11 cellular contexts compared by ENCODE assay signal in genomic region chr6:13769655-13770053, GRCh38. TPM values are rescaled to one million over a fixed set of nuclear protein-coding genes. Genes with fewer than 3 reads are reported as not detected.
A peak's percentile ranks its signal among the peaks of the same experiment; 100 is the strongest.
DNase-seq lines count a peak whose midpoint lies in the region; ATAC-seq and TF ChIP-seq lines count a peak whose summit lies in the region.
"Had no signal": no experiment of that assay in that cellular context is flagged by ENCODE, and none has a peak within 500 bp of the region (broad histone marks: within the 10 kb centered on the region; RNA-seq: fewer than 3 reads in every experiment).

No MANE protein-coding gene starts in this region.

- ATAC-seq in GM18519 (IDR thresholded peaks at IDR 0.05; ENCODE audit: low FRiP score, unreplicated experiment): no peak
- no peak for ATAC-seq in natural killer cell treated with Interleukin-12 subunit alpha and Interleukin-12 subunit beta and Interleukin-15 and Interleukin-18, amount 100 ng/mL, for 72 hours

- H3K27ac Mint-ChIP-seq in natural killer cell treated with Interleukin-12 subunit alpha and Interleukin-12 subunit beta and Interleukin-15 and Interleukin-18, amount 100 ng/mL, for 72 hours: no peak overlapping the region

- H3K9me2 ChIP-seq in OCI-LY1 (ENCODE audit: low read depth, low read length): no peaks in the 10 kb centered on the region

- WGBS in esophagus muscularis mucosa: 92% methylated on average over 19 of the region's 27 CpGs

- TF ChIP-seq EP300 in esophagus muscularis mucosa (IDR thresholded peaks at IDR 0.05): no peak

- H3K9me3 ChIP-seq in OCI-LY1 (ENCODE audit: low read length) (no peaks in the 10 kb centered on the region), esophagus muscularis mucosa (no peaks in the 10 kb centered on the region), tibial artery (no peaks in the 10 kb centered on the region)
- H3K9me3 ChIP-seq: left ventricle myocardium inferior had no signal

- TF ChIP-seq POLR2A in esophagus muscularis mucosa (IDR thresholded peaks at IDR 0.05; ENCODE audit: low read depth): no peak

- H3K36me3 Mint-ChIP-seq in natural killer cell treated with Interleukin-12 subunit alpha and Interleukin-12 subunit beta and Interleukin-15 and Interleukin-18, amount 100 ng/mL, for 72 hours: no peaks in the 10 kb centered on the region

- H3K9me3 Mint-ChIP-seq in natural killer cell treated with Interleukin-12 subunit alpha and Interleukin-12 subunit beta and Interleukin-15 and Interleukin-18, amount 100 ng/mL, for 72 hours: no peaks in the 10 kb centered on the region
- H3K9me3 Mint-ChIP-seq: central memory CD8-positive, alpha-beta T cell had no signal

- no peaks in the 10 kb centered on the region for H3K79me2 ChIP-seq in OCI-LY1 (ENCODE audit: insufficient read depth, low read length)

- peaks cover 0 to 6% of the 10 kb centered on the region in 2 donors for H3K27me3 Mint-ChIP-seq in natural killer cell treated with Interleukin-12 subunit alpha and Interleukin-12 subunit beta and Interleukin-15 and Interleukin-18, amount 100 ng/mL, for 72 hours
- H3K27me3 Mint-ChIP-seq: central memory CD8-positive, alpha-beta T cell had no signal

- TF ChIP-seq CTCF in OCI-LY1 (IDR thresholded peaks at IDR 0.05; ENCODE audit: low read length) (0 out of 2 replicates have a peak, but pooled peaks have one; percentile 22), esophagus muscularis mucosa (IDR thresholded peaks at IDR 0.05) (peak in 2 of 3 experiments; percentile 7 to 31), tibial artery (IDR thresholded peaks at IDR 0.05) (peak in 1 of 2 experiments; percentile 5)

- no peaks in the 10 kb centered on the region for H4K20me1 ChIP-seq in OCI-LY1 (ENCODE audit: insufficient read depth, low read length)

- H3K27me3 ChIP-seq in OCI-LY1 (ENCODE audit: insufficient read depth, low read length) (no peaks in the 10 kb centered on the region), esophagus muscularis mucosa (no peaks in the 10 kb centered on the region), tibial artery (no peaks in the 10 kb centered on the region)

- H3F3A ChIP-seq in OCI-LY1 (ENCODE audit: insufficient read depth, low read length): no peaks in the 10 kb centered on the region

- H3K4me3 ChIP-seq in OCI-LY1 (ENCODE audit: low read depth, low read length, poor library complexity, severe bottlenecking): no peak overlapping the region
- H3K4me3 ChIP-seq in esophagus muscularis mucosa: no peak overlapping the region
- no peak overlapping the region for H3K4me3 ChIP-seq in tibial artery
- H3K4me3 ChIP-seq: left ventricle myocardium inferior had no signal

- H2AFZ ChIP-seq in OCI-LY1 (ENCODE audit: low read length): no peak overlapping the region

- H3K27ac ChIP-seq in OCI-LY1 (ENCODE audit: low read depth, low read length, poor library complexity, severe bottlenecking) (no peak overlapping the region), esophagus muscularis mucosa (replicated peaks in 1 of 4) (no peak overlapping the region), tibial artery (no peak overlapping the region)
- H3K27ac ChIP-seq: left ventricle myocardium inferior had no signal

- H3K4me3 Mint-ChIP-seq in natural killer cell treated with Interleukin-12 subunit alpha and Interleukin-12 subunit beta and Interleukin-15 and Interleukin-18, amount 100 ng/mL, for 72 hours: no peak overlapping the region
- H3K4me3 Mint-ChIP-seq: central memory CD8-positive, alpha-beta T cell had no signal

- no peak overlapping the region for H3K4me2 ChIP-seq in OCI-LY1 (ENCODE audit: low read length)

- H3K36me3 ChIP-seq in OCI-LY1 (ENCODE audit: insufficient read depth, low read length): no peaks in the 10 kb centered on the region
- no peaks in the 10 kb centered on the region for H3K36me3 ChIP-seq in esophagus muscularis mucosa
- no peaks in the 10 kb centered on the region for H3K36me3 ChIP-seq in tibial artery
- H3K36me3 ChIP-seq: left ventricle myocardium inferior had no signal

- peaks cover 20% of the 10 kb centered on the region in 2 donors for H3K4me1 Mint-ChIP-seq in natural killer cell treated with Interleukin-12 subunit alpha and Interleukin-12 subunit beta and Interleukin-15 and Interleukin-18, amount 100 ng/mL, for 72 hours (ENCODE audit: low read depth in 2 of 2)

- DNase-seq in activated T-cell treated with anti-CD3 and anti-CD28 coated beads for 1 hour (ENCODE audit: low read depth) (peak; percentile 9), activated T-cell treated with anti-CD3 and anti-CD28 coated beads for 4 hours (no peak), esophagus muscularis mucosa (ENCODE audit: extremely low spot score) (no peak), tibial artery (no peak)
- DNase-seq in stimulated activated CD8-positive, alpha-beta memory T cell treated with anti-CD3 and anti-CD28 coated beads, Interleukin-15, amount 100 ng/mL, for 1 hour (ENCODE audit: low read depth): peak; percentile 4
- no peak for DNase-seq in natural killer cell treated with Interleukin-12 subunit alpha and Interleukin-12 subunit beta and Interleukin-15 and Interleukin-18, amount 100 ng/mL, for 72 hours (ENCODE audit: low spot score)
- DNase-seq: left ventricle myocardium inferior, NCI-H1930 had no signal

- H3K4me1 ChIP-seq in OCI-LY1 (ENCODE audit: insufficient read depth, low read length, severe bottlenecking) (peaks cover 10% of the 10 kb centered on the region), esophagus muscularis mucosa (peaks cover 15 to 23% (median 17%) of the 10 kb centered on the region in 4 donors), tibial artery (peaks cover 0 to 22% (median 7%) of the 10 kb centered on the region in 4 donors)

- H3K9ac ChIP-seq in OCI-LY1 (ENCODE audit: low read length): no peak overlapping the region

- intact Hi-C loops in esophagus muscularis mucosa (cut with DNase I): no loop called here
- intact Hi-C loops in tibial artery (cut with DNase I; ENCODE audit: low total_unique reads): loop anchor here (5.0 to 10.0 kb wide), 2 partner anchors 55 to 157 kb away; partner anchors contain the start of gene RANBP9

RNA-seq across cellular contexts. Expression of gene MCUR1, which starts 44.7 kb away (rescaled TPM):
- total RNA-seq in esophagus muscularis mucosa: 10 to 100 TPM in 3 of 4 donors, 1 to 10 TPM in 1; 7.8 to 19.1 (median 17.9) TPM
- total RNA-seq in natural killer cell treated with Interleukin-12 subunit alpha and Interleukin-12 subunit beta and Interleukin-15 and Interleukin-18, amount 100 ng/mL, for 72 hours: 10 to 100 TPM; 23.4 to 42.9 TPM

RNA-seq across cellular contexts. Expression of gene RANBP9, which starts 58.0 kb away (rescaled TPM):
- 10 to 100 TPM; 29.3 to 57.1 (median 42.4) TPM for total RNA-seq in esophagus muscularis mucosa
- 10 to 100 TPM; 49.2 to 61.1 TPM for total RNA-seq in natural killer cell treated with Interleukin-12 subunit alpha and Interleukin-12 subunit beta and Interleukin-15 and Interleukin-18, amount 100 ng/mL, for 72 hours

Comparison
In these comparisons a context has a peak if more than half of its experiments do, and no peak if none do; other contexts are left out.
1. DNase-seq: peak in activated T-cell treated with anti-CD3 and anti-CD28 coated beads for 1 hour (single experiment) and stimulated activated CD8-positive, alpha-beta memory T cell treated with anti-CD3 and anti-CD28 coated beads, Interleukin-15, amount 100 ng/mL, for 1 hour (single experiment); none in activated T-cell treated with anti-CD3 and anti-CD28 coated beads for 4 hours (single experiment), esophagus muscularis mucosa (single experiment), tibial artery (0 of 2) and natural killer cell treated with Interleukin-12 subunit alpha and Interleukin-12 subunit beta and Interleukin-15 and Interleukin-18, amount 100 ng/mL, for 72 hours (single experiment).